Comparison of ENCODE assay signal across 14 cellular contexts in genomic region chr13:114015608-114016295, GRCh38. TPM values are rescaled to one million over a fixed set of nuclear protein-coding genes. Genes with fewer than 3 reads are reported as not detected.
DNase-seq lines count a peak whose midpoint lies in the region; ATAC-seq, FAIRE-seq and TF ChIP-seq lines count a peak whose summit lies in the region.
"Had no signal": no experiment of that assay in that cellular context is flagged by ENCODE, and none has a peak within 500 bp of the region (broad histone marks: within the 10 kb centered on the region; RNA-seq: fewer than 3 reads in every experiment).

No MANE protein-coding gene starts in this region.

- peak; percentile 15 to 60 (median 42) for ATAC-seq in pancreas
- no peak for ATAC-seq in HG02763 (IDR thresholded peaks at IDR 0.05; ENCODE audit: unreplicated experiment)
- ATAC-seq: K562 had no signal

- H3K4me1 ChIP-seq in pancreas: no peaks in the 10 kb centered on the region

- intact Hi-C loops in pancreas (cut with DNase I): no loop called here

- FAIRE-seq in pancreas (lab: Jason Lieb, UNC): no peak
- FAIRE-seq: K562 had no signal

- H3K4me3 ChIP-seq in pancreas: no peak overlapping the region
- H3K4me3 ChIP-seq: BLaER1 treated with 17β-estradiol and CSF1 and Interleukin-3, amounts not matched to agents 10 nM and 100 nM; K562 had no signal

- no peak overlapping the region for H3K27ac ChIP-seq in pancreas
- H3K27ac ChIP-seq: BLaER1 treated with 17β-estradiol and CSF1 and Interleukin-3, amounts not matched to agents 10 nM and 100 nM had no signal

- no peaks in the 10 kb centered on the region for H3K9me3 ChIP-seq in pancreas
- H3K9me3 ChIP-seq: BLaER1 treated with 17β-estradiol and CSF1 and Interleukin-3, amounts not matched to agents 10 nM and 100 nM had no signal

- peak; percentile 3 for DNase-seq in stimulated activated naive CD4-positive, alpha-beta T cell treated with Interleukin-2 at 50 U/mL for 16 hours (lab: John Stamatoyannopoulos, UW)
- no peak for DNase-seq in stimulated activated naive CD4-positive, alpha-beta T cell (lab: John Stamatoyannopoulos, UW)
- DNase-seq in fibroblast of gingiva (ENCODE audit: low read depth) (peak; percentile 96), pancreas (peak in 1 of 6 donors; percentile 65), OCI-M2 (lab: John Stamatoyannopoulos, UW; ENCODE audit: unreplicated experiment) (no peak), midbrain (lab: John Stamatoyannopoulos, UW) (no peak), DMS79 (lab: John Stamatoyannopoulos, UW) (no peak)
- DNase-seq: cortex of kidney, naive B cell, NCI-H345 had no signal

- no peak for TF ChIP-seq CTCF in pancreas (IDR thresholded peaks at IDR 0.05)

- 92 to 93% methylated on average over 18 to 19 of the region's 19 CpGs for WGBS in pancreas, 2 donors

- H3K36me3 ChIP-seq in pancreas: no peaks in the 10 kb centered on the region

- no peaks in the 10 kb centered on the region for H3K27me3 ChIP-seq in pancreas
- H3K27me3 ChIP-seq: BLaER1 treated with 17β-estradiol and CSF1 and Interleukin-3, amounts not matched to agents 10 nM and 100 nM had no signal

RNA-seq across cellular contexts. Expression of gene C13orf46, which starts 41.9 kb away (rescaled TPM):
- 10 to 100 TPM in 4 of 6 donors, 1 to 10 TPM in 2; 5.2 to 23.1 (median 10.6) TPM for total RNA-seq in pancreas
- 10 to 100 TPM in 1 of 2 donors, 1 to 10 TPM in 1; 2.9 to 12.0 TPM for polyA plus RNA-seq in pancreas
- total RNA-seq: SK-MEL-5 had no signal

Comparison
In these comparisons a context has a peak if more than half of its experiments do, and no peak if none do; other contexts are left out.
1. DNase-seq: peak in stimulated activated naive CD4-positive, alpha-beta T cell treated with Interleukin-2 at 50 U/mL for 16 hours (single experiment) and fibroblast of gingiva (single experiment); none in stimulated activated naive CD4-positive, alpha-beta T cell (0 of 6), OCI-M2 (single experiment), midbrain (single experiment) and DMS79 (single experiment).